In genomic region chr13:77697208-77698103, GRCh38 we compare ENCODE assay signal across 8 cellular contexts. TPM values are rescaled to one million over a fixed set of nuclear protein-coding genes. Genes with fewer than 3 reads are reported as not detected.
DNase-seq lines count a peak whose midpoint lies in the region; ATAC-seq and TF ChIP-seq lines count a peak whose summit lies in the region.

SLAIN1 (plus strand) TSS chr13:77697687; CDS start chr13:77697914, 227 bp downstream.

- H4K20me1 ChIP-seq in H9 (ENCODE audit: control insufficient read depth, insufficient read depth, insufficient read length), result no peaks in the 10 kb centered on the region
- H4K20me1 ChIP-seq in SK-N-SH (ENCODE audit: insufficient read depth), result no peaks in the 10 kb centered on the region

- H2AFZ ChIP-seq in H9 (ENCODE audit: low read length), result peak within 1 kb of the TSS; percentile 58
- H2AFZ ChIP-seq in SK-N-SH (ENCODE audit: low read depth), result peak within 1 kb of the TSS; percentile 79; the same call in 1 of the 2 replicates

- H3K9me3 ChIP-seq in H9 (ENCODE audit: control insufficient read depth, low read depth, low read length), result no peaks in the 10 kb centered on the region
- H3K9me3 ChIP-seq in SK-N-SH, result no peaks in the 10 kb centered on the region
- H3K9me3 ChIP-seq in heart right ventricle, result no peaks in the 10 kb centered on the region
- no peaks in the 10 kb centered on the region for H3K9me3 ChIP-seq in upper lobe of left lung

- H3F3A ChIP-seq in SK-N-SH (replicated peaks; ENCODE audit: insufficient read depth), result no peaks in the 10 kb centered on the region

- peak within 1 kb of the TSS in 2 of 3 experiments; percentile 70 to 85; a peak in 2 of 7 replicates for H3K27ac Mint-ChIP-seq in H9
- H3K27ac Mint-ChIP-seq in activated naive CD4-positive, alpha-beta T cell treated with anti-CD3 and anti-CD28 coated beads, Interleukin-2, amount 10 ng/mL, durations not matched to agents 7 days and 5 days, result peak within 1 kb of the TSS; percentile 88

- TF ChIP-seq POLR2A in upper lobe of left lung (IDR thresholded peaks at IDR 0.05), result peak in 2 of 4 donors; percentile 54 to 68

- peaks cover 31 to 36% of the 10 kb centered on the region in 2 experiments for H3K4me1 Mint-ChIP-seq in H9
- peaks cover 36% of the 10 kb centered on the region for H3K4me1 Mint-ChIP-seq in activated naive CD4-positive, alpha-beta T cell treated with anti-CD3 and anti-CD28 coated beads, Interleukin-2, amount 10 ng/mL, durations not matched to agents 7 days and 5 days

- peaks cover 2% of the 10 kb centered on the region; the same call in 1 of the 2 replicates for H3K4me1 ChIP-seq in H9 (ENCODE audit: insufficient read depth, low read length)
- peaks cover 0 to 10% of the 10 kb centered on the region in 2 experiments; a peak in 3 of 4 replicates for H3K4me1 ChIP-seq in SK-N-SH (ENCODE audit: control insufficient read depth in 1 of 2, insufficient read depth in 2 of 2, low read depth in 1 of 2, low read length in 1 of 2)
- peaks cover 0 to 26% (median 11%) of the 10 kb centered on the region in 9 donors for H3K4me1 ChIP-seq in heart right ventricle
- peaks cover 0 to 27% (median 10%) of the 10 kb centered on the region in 4 donors for H3K4me1 ChIP-seq in upper lobe of left lung

- no peak for TF ChIP-seq CTCF in H9 (conservative IDR thresholded peaks at IDR 0.05)
- no peak for TF ChIP-seq CTCF in SK-N-SH (IDR thresholded peaks at IDR 0.05)
- TF ChIP-seq CTCF in heart right ventricle (IDR thresholded peaks at IDR 0.05), result no peak
- peak in 1 of 6 experiments; percentile 11 for TF ChIP-seq CTCF in upper lobe of left lung (IDR thresholded peaks at IDR 0.05)

- H3K23me2 ChIP-seq in H9 (ENCODE audit: insufficient read length, low read depth, low read length, poor library complexity, severe bottlenecking), result peaks cover 5% of the 10 kb centered on the region

- H3K56ac ChIP-seq in H9 (ENCODE audit: insufficient read length, low read depth, low read length), result no peak within 1 kb of the TSS

- H3K4me3 ChIP-seq in SK-N-SH (ENCODE audit: low read depth in 2 of 2, low read length in 1 of 2), result peak within 1 kb of the TSS; percentile 64 to 71
- H3K4me3 ChIP-seq in heart right ventricle, result peak within 1 kb of the TSS; percentile 43 to 76 (median 70)
- H3K4me3 ChIP-seq in upper lobe of left lung, result peak within 1 kb of the TSS; percentile 71 to 93 (median 76)

- POLR2A ChIA-PET in SK-N-SH (lab: Yijun Ruan, JAX), result no interaction called here

- H3K14ac ChIP-seq in H9 (ENCODE audit: insufficient read depth, low read length), result peak within 1 kb of the TSS; percentile 90

- no peak within 1 kb of the TSS for H3T11ph ChIP-seq in H9 (ENCODE audit: low read length)

- no peak within 1 kb of the TSS for H2BK5ac ChIP-seq in H9 (ENCODE audit: insufficient read length, low read length)

- CTCF ChIA-PET in SK-N-SH (lab: Yijun Ruan, JAX), result interaction anchor here (0.5 to 2.3 kb wide), 7 partner anchors 9 to 283 kb away, joined by 3 to 9 read pairs (median 3); no protein-coding TSS in a partner anchor
- CTCF ChIA-PET in activated naive CD4-positive, alpha-beta T cell treated with anti-CD3 and anti-CD28 coated beads, Interleukin-2, amount 10 ng/mL, durations not matched to agents 7 days and 5 days (lab: Charles Lee), result interaction anchor here (1.8 kb wide), 1 partner anchor 29 kb away, joined by 5 read pairs; no protein-coding TSS in a partner anchor

- H3K27ac ChIP-seq in H9 (ENCODE audit: insufficient read length, low read depth, low read length) (no peak within 1 kb of the TSS), SK-N-SH (ENCODE audit: low read depth in 2 of 2, low read length in 1 of 2) (peak within 1 kb of the TSS in 1 of 2 experiments; percentile 64; a peak in 1 of 4 replicates), heart right ventricle (peak within 1 kb of the TSS in 7 of 10 donors; percentile 10 to 62 (median 35)), upper lobe of left lung (peak within 1 kb of the TSS; percentile 53 to 84 (median 66))

- no peak within 1 kb of the TSS for H4K8ac ChIP-seq in H9 (replicated peaks; ENCODE audit: insufficient read length, low read depth, low read length)

- H3K36me3 Mint-ChIP-seq in H9 (ENCODE audit: insufficient read depth in 1 of 3, low read depth in 3 of 3), result peaks cover 2 to 3% (median 3%) of the 10 kb centered on the region in 3 experiments; a peak in 5 of 7 replicates
- H3K36me3 Mint-ChIP-seq in activated naive CD4-positive, alpha-beta T cell treated with anti-CD3 and anti-CD28 coated beads, Interleukin-2, amount 10 ng/mL, durations not matched to agents 7 days and 5 days, result peaks cover 4% of the 10 kb centered on the region

- no peak within 1 kb of the TSS for H2AK5ac ChIP-seq in H9 (ENCODE audit: insufficient read length, low read length)

- H3K36me3 ChIP-seq in SK-N-SH (replicated peaks in 1 of 2; ENCODE audit: control insufficient read depth in 1 of 2, insufficient read depth in 2 of 2, low read length in 1 of 2), result no peaks in the 10 kb centered on the region
- H3K36me3 ChIP-seq in heart right ventricle, result no peaks in the 10 kb centered on the region
- no peaks in the 10 kb centered on the region for H3K36me3 ChIP-seq in upper lobe of left lung

- H3K18ac ChIP-seq in H9 (ENCODE audit: insufficient read length, low read depth, low read length), result peak within 1 kb of the TSS; percentile 82

- H4K91ac ChIP-seq in H9 (ENCODE audit: insufficient read length, low read depth, low read length), result no peak within 1 kb of the TSS

- H3K4ac ChIP-seq in H9 (ENCODE audit: low read depth, low read length), result no peak within 1 kb of the TSS

- H2BK120ac ChIP-seq in H9 (ENCODE audit: low read depth, low read length, poor library complexity, severe bottlenecking), result no peak within 1 kb of the TSS

- no peak for TF ChIP-seq RAD21 in SK-N-SH (IDR thresholded peaks at IDR 0.05; ENCODE audit: low read length)

- no peaks in the 10 kb centered on the region; a peak in 2 of 5 replicates for H3K9me3 Mint-ChIP-seq in H9
- no peaks in the 10 kb centered on the region for H3K9me3 Mint-ChIP-seq in activated naive CD4-positive, alpha-beta T cell treated with anti-CD3 and anti-CD28 coated beads, Interleukin-2, amount 10 ng/mL, durations not matched to agents 7 days and 5 days

- H2BK12ac ChIP-seq in H9 (ENCODE audit: insufficient read length, low read depth, low read length), result no peak within 1 kb of the TSS

- H3K9ac ChIP-seq in H9 (ENCODE audit: extremely low read depth, insufficient read length, low read length) (peak within 1 kb of the TSS; percentile 77), SK-N-SH (no peak within 1 kb of the TSS)

- H3K27me3 ChIP-seq in H9 (ENCODE audit: insufficient read depth, low read length), result no peaks in the 10 kb centered on the region
- H3K27me3 ChIP-seq in SK-N-SH (ENCODE audit: insufficient read depth), result peaks cover 10% of the 10 kb centered on the region; the same call in 1 of the 2 replicates
- H3K27me3 ChIP-seq in heart right ventricle, result peaks cover 0 to 27% (median 11%) of the 10 kb centered on the region in 7 donors
- no peaks in the 10 kb centered on the region for H3K27me3 ChIP-seq in upper lobe of left lung

- H2BK15ac ChIP-seq in H9 (ENCODE audit: low read depth, low read length), result no peak within 1 kb of the TSS

- no peaks in the 10 kb centered on the region for H3K79me1 ChIP-seq in H9 (ENCODE audit: insufficient read depth, low read depth, low read length, poor library complexity, severe bottlenecking)

- H4K5ac ChIP-seq in H9 (ENCODE audit: insufficient read length, low read depth, low read length), result no peak within 1 kb of the TSS

- 0 out of 2 replicates have a peak, but pooled peaks cover 2% of the 10 kb centered on the region for H3K9me2 ChIP-seq in SK-N-SH

- intact Hi-C loops in heart right ventricle (cut with DNase I), result no loop called here

- peak within 1 kb of the TSS; percentile 92 for H2BK20ac ChIP-seq in H9 (ENCODE audit: low read depth, low read length, poor library complexity, severe bottlenecking)

- H3K23ac ChIP-seq in H9 (ENCODE audit: insufficient read length, low read depth, low read length), result no peak within 1 kb of the TSS

- ATAC-seq in heart right ventricle, result peak; percentile 94 to 98 (median 96)
- peak; percentile 91 to 96 for ATAC-seq in upper lobe of left lung (ENCODE audit: low FRiP score in 2 of 2)

- H3K79me2 ChIP-seq in H9 (ENCODE audit: insufficient read depth, low read length) (peaks cover 8% of the 10 kb centered on the region; the same call in 1 of the 2 replicates), SK-N-SH (ENCODE audit: insufficient read depth) (no peaks in the 10 kb centered on the region)

- H3K4me2 ChIP-seq in H9 (ENCODE audit: insufficient read depth, insufficient read length, low read length) (peak within 1 kb of the TSS; percentile 99), SK-N-SH (peak within 1 kb of the TSS; percentile 85)

- peaks cover 16% of the 10 kb centered on the region for H3K27me3 Mint-ChIP-seq in H9 (ENCODE audit: low read depth)
- peaks cover 17% of the 10 kb centered on the region for H3K27me3 Mint-ChIP-seq in activated naive CD4-positive, alpha-beta T cell treated with anti-CD3 and anti-CD28 coated beads, Interleukin-2, amount 10 ng/mL, durations not matched to agents 7 days and 5 days

- DNase-seq in ELF-1 (ENCODE audit: low read depth, low spot score) (peak; percentile 75), H9 (peak; percentile 96), NAMALWA (ENCODE audit: low spot score) (peak; percentile 97), SK-N-SH (peak; percentile 98), heart right ventricle (peak; percentile 82 to 84), pons (ENCODE audit: low spot score) (peak; percentile 93), upper lobe of left lung (peak; percentile 92 to 96)
- DNase-seq in activated naive CD4-positive, alpha-beta T cell treated with anti-CD3 and anti-CD28 coated beads, Interleukin-2, amount 10 ng/mL, durations not matched to agents 7 days and 5 days, result peak; percentile 83

- peak within 1 kb of the TSS; percentile 86 to 100 for H3K4me3 Mint-ChIP-seq in H9
- H3K4me3 Mint-ChIP-seq in activated naive CD4-positive, alpha-beta T cell treated with anti-CD3 and anti-CD28 coated beads, Interleukin-2, amount 10 ng/mL, durations not matched to agents 7 days and 5 days, result peak within 1 kb of the TSS; percentile 92

- TF ChIP-seq EP300 in SK-N-SH (IDR thresholded peaks at IDR 0.05; ENCODE audit: borderline replicate concordance in 1 of 2, low read depth in 1 of 2, low read length in 1 of 2), result no peak
- TF ChIP-seq EP300 in upper lobe of left lung (IDR thresholded peaks at IDR 0.05), result no peak

- WGBS in H9 (ENCODE audit: extremely low coverage, insufficient read length, low lambda C conversion rate), result no CpG with 5 or more reads among the region's 86 CpGs
- WGBS in SK-N-SH (ENCODE audit: low lambda C conversion rate), result under 1% methylated on average over 8 of the region's 86 CpGs
- WGBS in heart right ventricle, 2 donors, result 1% methylated on average over 61 to 85 of the region's 86 CpGs
- 4 to 9% methylated on average over 4 to 47 of the region's 86 CpGs for WGBS in upper lobe of left lung, 2 donors

RNA-seq across cellular contexts. Expression of gene SLAIN1, which starts in this region (rescaled TPM):
- 23.2 and 23.4 TPM in 2 replicates for total RNA-seq in H9 (2021)
- 1.6 and 1.8 TPM in 2 replicates for polyA plus RNA-seq in SK-N-SH (2012; rRNA removed)
- 1.5 TPM in 2 replicates for polyA plus RNA-seq in SK-N-SH (2012; cell fraction: cytosol; rRNA removed)
- 0.42 and 0.76 TPM in 2 replicates for polyA plus RNA-seq in SK-N-SH (2012; cell fraction: nucleus; rRNA removed)
- 10 to 100 TPM in 4 of 10 donors, 1 to 10 TPM in 6; 4.1 to 13.6 (median 9.3) TPM for total RNA-seq in heart right ventricle
- 1 to 10 TPM; 1.4 to 3.7 TPM for polyA plus RNA-seq in heart right ventricle
- total RNA-seq in upper lobe of left lung, result 10 to 100 TPM; 10.6 to 35.6 (median 21.4) TPM
